1 cellular context compared by ENCODE assay signal in genomic region chr2:112093216-112093615, GRCh38.
TF ChIP-seq lines count a peak whose summit lies in the region.

No MANE protein-coding gene starts in this region.

TF ChIP-seq in SK-N-SH, 30 proteins besides CTCF, POLR2A, EP300 and RAD21 (continued from another document):
- TF ChIP-seq, protein P1, sequence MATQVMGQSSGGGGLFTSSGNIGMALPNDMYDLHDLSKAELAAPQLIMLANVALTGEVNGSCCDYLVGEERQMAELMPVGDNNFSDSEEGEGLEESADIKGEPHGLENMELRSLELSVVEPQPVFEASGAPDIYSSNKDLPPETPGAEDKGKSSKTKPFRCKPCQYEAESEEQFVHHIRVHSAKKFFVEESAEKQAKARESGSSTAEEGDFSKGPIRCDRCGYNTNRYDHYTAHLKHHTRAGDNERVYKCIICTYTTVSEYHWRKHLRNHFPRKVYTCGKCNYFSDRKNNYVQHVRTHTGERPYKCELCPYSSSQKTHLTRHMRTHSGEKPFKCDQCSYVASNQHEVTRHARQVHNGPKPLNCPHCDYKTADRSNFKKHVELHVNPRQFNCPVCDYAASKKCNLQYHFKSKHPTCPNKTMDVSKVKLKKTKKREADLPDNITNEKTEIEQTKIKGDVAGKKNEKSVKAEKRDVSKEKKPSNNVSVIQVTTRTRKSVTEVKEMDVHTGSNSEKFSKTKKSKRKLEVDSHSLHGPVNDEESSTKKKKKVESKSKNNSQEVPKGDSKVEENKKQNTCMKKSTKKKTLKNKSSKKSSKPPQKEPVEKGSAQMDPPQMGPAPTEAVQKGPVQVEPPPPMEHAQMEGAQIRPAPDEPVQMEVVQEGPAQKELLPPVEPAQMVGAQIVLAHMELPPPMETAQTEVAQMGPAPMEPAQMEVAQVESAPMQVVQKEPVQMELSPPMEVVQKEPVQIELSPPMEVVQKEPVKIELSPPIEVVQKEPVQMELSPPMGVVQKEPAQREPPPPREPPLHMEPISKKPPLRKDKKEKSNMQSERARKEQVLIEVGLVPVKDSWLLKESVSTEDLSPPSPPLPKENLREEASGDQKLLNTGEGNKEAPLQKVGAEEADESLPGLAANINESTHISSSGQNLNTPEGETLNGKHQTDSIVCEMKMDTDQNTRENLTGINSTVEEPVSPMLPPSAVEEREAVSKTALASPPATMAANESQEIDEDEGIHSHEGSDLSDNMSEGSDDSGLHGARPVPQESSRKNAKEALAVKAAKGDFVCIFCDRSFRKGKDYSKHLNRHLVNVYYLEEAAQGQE (IDR thresholded peaks at IDR 0.05; ENCODE audit: low read depth, low read length) = no peak
- TF ChIP-seq RXRA (IDR thresholded peaks at IDR 0.05; ENCODE audit: borderline replicate concordance, low read depth) (no peak), NRF1 (IDR thresholded peaks at IDR 0.05; ENCODE audit: low read depth, low read length) (no peak)
